32 cellular contexts compared by ENCODE assay signal in genomic region chr11:106503901-106504300, GRCh38.
DNase-seq lines count a peak whose midpoint lies in the region; ATAC-seq, FAIRE-seq and TF ChIP-seq lines count a peak whose summit lies in the region.
"Had no signal": no experiment of that assay in that cellular context is flagged by ENCODE, and none has a peak within 500 bp of the region (broad histone marks: within the 10 kb centered on the region; RNA-seq: fewer than 3 reads in every experiment).

No MANE protein-coding gene starts in this region.

- no peak for FAIRE-seq in pancreas (lab: Jason Lieb, UNC)
- FAIRE-seq: A549, endothelial cell of umbilical vein, H54 had no signal

- ATAC-seq in pancreas (peak; percentile 40 to 81 (median 60)), T-cell (replicated peaks in 1 of 4) (no peak), HG02642 (IDR thresholded peaks at IDR 0.05; ENCODE audit: poor library complexity, unreplicated experiment) (no peak)
- no peak for ATAC-seq in activated T-cell treated with anti-CD3 and anti-CD28 coated beads, Interleukin-2, amount 50 U/mL, for 4 hours
- ATAC-seq: A549; activated T-helper 17 cell treated with anti-CD3 and anti-CD28 coated beads, Interleukin-2, amount 50 U/mL, for 72 hours; heart left ventricle; left colon; Panc1 had no signal

- POLR2A ChIA-PET in T-cell (lab: Charles Lee), result no interaction called here

- H3K4me1 Mint-ChIP-seq in T-cell, result no peaks in the 10 kb centered on the region
- H3K4me1 Mint-ChIP-seq in activated T-cell treated with anti-CD3 and anti-CD28 coated beads, Interleukin-2, amount 50 U/mL, for 4 hours (ENCODE audit: low read depth), result no peaks in the 10 kb centered on the region
- H3K4me1 Mint-ChIP-seq: activated naive CD8-positive, alpha-beta T cell treated with anti-CD3 and anti-CD28 coated beads for 36 hours; activated T-helper 17 cell treated with anti-CD3 and anti-CD28 coated beads, Interleukin-2, amount 50 U/mL, for 72 hours; memory B cell had no signal

- no peak overlapping the region for H3K27ac ChIP-seq in pancreas
- H3K27ac ChIP-seq: A549, heart left ventricle, skin epidermis, thoracic aorta, uterus had no signal

- H3K36me3 ChIP-seq in pancreas, result no peaks in the 10 kb centered on the region
- H3K36me3 ChIP-seq: BE2C, heart left ventricle, thoracic aorta, uterus had no signal

- no peaks in the 10 kb centered on the region for H3K9me3 ChIP-seq in pancreas
- H3K9me3 ChIP-seq: A549, BE2C, thoracic aorta, uterus had no signal

- H3K9me3 Mint-ChIP-seq in T-cell, result peaks cover 8 to 14% (median 13%) of the 10 kb centered on the region in 3 donors
- H3K9me3 Mint-ChIP-seq in activated T-cell treated with anti-CD3 and anti-CD28 coated beads, Interleukin-2, amount 50 U/mL, for 4 hours, result peaks cover 16% of the 10 kb centered on the region
- H3K9me3 Mint-ChIP-seq: activated naive CD8-positive, alpha-beta T cell treated with anti-CD3 and anti-CD28 coated beads for 36 hours had no signal

- no peak overlapping the region for H3K27ac Mint-ChIP-seq in T-cell
- H3K27ac Mint-ChIP-seq: activated naive CD8-positive, alpha-beta T cell treated with anti-CD3 and anti-CD28 coated beads for 36 hours; activated T-helper 17 cell treated with anti-CD3 and anti-CD28 coated beads, Interleukin-2, amount 50 U/mL, for 72 hours; memory B cell; stimulated activated naive CD8-positive, alpha-beta T cell treated with anti-CD3 and anti-CD28 coated beads, Interleukin-15, Interleukin-2, amounts not matched to agents 100 ng/mL and 50 ng/mL, for 24 hours had no signal

- intact Hi-C loops in pancreas (cut with DNase I), result no loop called here

- in situ Hi-C loops in Caki2 (cut with HindIII; ENCODE audit: low pct_unique_long_range_greater_than_20kb, low sequenced_read_pairs), result no loop called here

- DNase-seq in Caki2 (ENCODE audit: low read depth) (peak; percentile 65), astrocyte of the hippocampus (ENCODE audit: low read depth, low spot score) (peak; percentile 59), glomerular visceral epithelial cell (ENCODE audit: extremely low spot score) (peak; percentile 59), pancreas (no peak), T-cell (no peak), globus pallidus (ENCODE audit: low spot score) (no peak)
- no peak for DNase-seq in activated T-cell treated with anti-CD3 and anti-CD28 coated beads, Interleukin-2, amount 50 U/mL, for 4 hours
- DNase-seq: activated CD4-positive, alpha-beta T cell treated with anti-CD3 and anti-CD28 coated beads, Interleukin-2, amount 50 U/mL, for 4 hours; activated CD4-positive, CD25-positive, alpha-beta regulatory T cell; activated CD8-positive, alpha-beta memory T cell treated with anti-CD3 and anti-CD28 coated beads, Interleukin-2, amount 50 U/mL, for 4 hours; activated naive CD8-positive, alpha-beta T cell treated with anti-CD3 and anti-CD28 coated beads for 36 hours; BE2C; DMS79; GF-D8; heart left ventricle; left colon; NCI-H1048; NCI-H187; NCI-H526; SIG-M5; T-helper 1 cell; uterus had no signal

- no peak overlapping the region for H3K4me3 Mint-ChIP-seq in T-cell
- H3K4me3 Mint-ChIP-seq in activated T-cell treated with anti-CD3 and anti-CD28 coated beads, Interleukin-2, amount 50 U/mL, for 4 hours, result no peak overlapping the region
- H3K4me3 Mint-ChIP-seq: activated naive CD8-positive, alpha-beta T cell treated with anti-CD3 and anti-CD28 coated beads for 36 hours; activated T-helper 17 cell treated with anti-CD3 and anti-CD28 coated beads, Interleukin-2, amount 50 U/mL, for 72 hours; memory B cell; stimulated activated naive CD8-positive, alpha-beta T cell treated with anti-CD3 and anti-CD28 coated beads, Interleukin-15, Interleukin-2, amounts not matched to agents 100 ng/mL and 50 ng/mL, for 24 hours had no signal

- TF ChIP-seq CTCF in pancreas (IDR thresholded peaks at IDR 0.05), result no peak

- no peaks in the 10 kb centered on the region for H3K36me3 Mint-ChIP-seq in T-cell
- H3K36me3 Mint-ChIP-seq in activated T-cell treated with anti-CD3 and anti-CD28 coated beads, Interleukin-2, amount 50 U/mL, for 4 hours (ENCODE audit: insufficient read depth), result no peaks in the 10 kb centered on the region
- H3K36me3 Mint-ChIP-seq: activated naive CD8-positive, alpha-beta T cell treated with anti-CD3 and anti-CD28 coated beads for 36 hours; memory B cell had no signal

- WGBS in pancreas, 2 donors, result 55% methylated on average over 1 of the region's 1 CpG

- no peaks in the 10 kb centered on the region for H3K27me3 Mint-ChIP-seq in T-cell
- no peaks in the 10 kb centered on the region for H3K27me3 Mint-ChIP-seq in activated T-cell treated with anti-CD3 and anti-CD28 coated beads, Interleukin-2, amount 50 U/mL, for 4 hours (ENCODE audit: low read depth)
- H3K27me3 Mint-ChIP-seq: activated naive CD8-positive, alpha-beta T cell treated with anti-CD3 and anti-CD28 coated beads for 36 hours; activated T-helper 17 cell treated with anti-CD3 and anti-CD28 coated beads, Interleukin-2, amount 50 U/mL, for 72 hours; memory B cell; stimulated activated naive CD8-positive, alpha-beta T cell treated with anti-CD3 and anti-CD28 coated beads, Interleukin-15, Interleukin-2, amounts not matched to agents 100 ng/mL and 50 ng/mL, for 24 hours had no signal

- no peaks in the 10 kb centered on the region for H3K27me3 ChIP-seq in pancreas
- H3K27me3 ChIP-seq: BE2C, heart left ventricle, uterus had no signal

- CTCF ChIA-PET in T-cell (lab: Charles Lee), result no interaction called here

- H3K4me1 ChIP-seq in pancreas, result no peaks in the 10 kb centered on the region
- H3K4me1 ChIP-seq: A549, BE2C, heart left ventricle, uterus had no signal

- no peak overlapping the region for H3K4me3 ChIP-seq in pancreas
- H3K4me3 ChIP-seq: A549, heart left ventricle, skin epidermis, thoracic aorta, uterus had no signal

Comparison
In these comparisons a context has a peak if more than half of its experiments do, and no peak if none do; other contexts are left out.
1. DNase-seq: peak in Caki2 (single experiment), astrocyte of the hippocampus (single experiment) and glomerular visceral epithelial cell (single experiment); none in pancreas (0 of 6), T-cell (0 of 34), globus pallidus (single experiment) and activated T-cell treated with anti-CD3 and anti-CD28 coated beads, Interleukin-2, amount 50 U/mL, for 4 hours (single experiment).
2. ATAC-seq: peak in pancreas (4 of 4); none in T-cell (0 of 4), activated T-cell treated with anti-CD3 and anti-CD28 coated beads, Interleukin-2, amount 50 U/mL, for 4 hours (0 of 2) and HG02642 (single experiment).